ENCODE assay signal across 8 cellular contexts in genomic region chr9:37423508-37423907, GRCh38. TPM values are rescaled to one million over a fixed set of nuclear protein-coding genes. Genes with fewer than 3 reads are reported as not detected.
DNase-seq lines count a peak whose midpoint lies in the region; ATAC-seq, FAIRE-seq and TF ChIP-seq lines count a peak whose summit lies in the region.

No MANE protein-coding gene starts in this region.

- H3K4me3 ChIP-seq in HepG2 (replicated peaks in 1 of 3; ENCODE audit: insufficient read depth in 1 of 3, low read depth in 2 of 3, low read length in 3 of 3) (peak overlapping the region; percentile 79 to 86 (median 84)), testis (peak overlapping the region; percentile 78 to 80)

- H3K4me2 ChIP-seq in HepG2 (ENCODE audit: low read depth, low read length) = peak overlapping the region; percentile 81

- peaks cover 13 to 19% of the 10 kb centered on the region in 2 experiments; a peak in 4 of 5 replicates for H3K36me3 ChIP-seq in HepG2 (replicated peaks in 1 of 2; ENCODE audit: control insufficient read depth in 1 of 2, insufficient read depth in 2 of 2, low read length in 2 of 2)
- no peaks in the 10 kb centered on the region for H3K36me3 ChIP-seq in testis (ENCODE audit: low read depth, missing control alignments)

- POLR2A ChIA-PET in activated naive CD8-positive, alpha-beta T cell treated with anti-CD3 and anti-CD28 coated beads, Interleukin-2, amount 10 ng/mL, durations not matched to agents 7 days and 5 days (lab: Charles Lee) = no interaction called here
- POLR2A ChIA-PET in HepG2 (lab: Yijun Ruan, JAX) = interaction anchor here (0.7 to 3.6 kb wide), 3 partner anchors 12 to 431 kb away, joined by 3 to 34 read pairs (median 18); partner anchors contain the start of gene ZBTB5

- H2AFZ ChIP-seq in HepG2 (ENCODE audit: low read length) = no peak overlapping the region

- H3K9me3 Mint-ChIP-seq in activated T-cell treated with anti-CD3 and anti-CD28 coated beads, Interleukin-2, amount 50 U/mL, for 24 hours = no peaks in the 10 kb centered on the region
- no peaks in the 10 kb centered on the region for H3K9me3 Mint-ChIP-seq in activated naive CD8-positive, alpha-beta T cell treated with anti-CD3 and anti-CD28 coated beads, Interleukin-2, amount 10 ng/mL, durations not matched to agents 7 days and 5 days

- no peak for TF ChIP-seq CTCF in HepG2 (CRISPR knock-in tag; IDR thresholded peaks at IDR 0.05)
- TF ChIP-seq CTCF in testis (IDR thresholded peaks at IDR 0.05) = no peak

- H3K4me1 ChIP-seq in HepG2 (ENCODE audit: insufficient read depth, low read length) (peaks cover 42% of the 10 kb centered on the region), testis (peaks cover 33% of the 10 kb centered on the region)

- intact Hi-C loops in HepG2 (cut with micrococcal nuclease; ENCODE audit: unreplicated experiment) = loop anchor here (2.0 kb wide), 1 partner anchor 41 kb away; the partner anchor contains the start of gene ZBTB5
- intact Hi-C loops in testis (cut with DNase I; ENCODE audit: low total_unique reads) = no loop called here
- intact Hi-C loops in posterior vena cava (cut with DNase I) = no loop called here

- no peak for FAIRE-seq in HepG2 (lab: Jason Lieb, UNC)

- BruUV-seq in HepG2 (replicated peaks; lab: Mats Ljungman, UMichigan) = no TSS peak

- peak overlapping the region; percentile 98 for H3K27ac Mint-ChIP-seq in activated T-cell treated with anti-CD3 and anti-CD28 coated beads, Interleukin-2, amount 50 U/mL, for 24 hours
- peak overlapping the region; percentile 89 for H3K27ac Mint-ChIP-seq in activated naive CD8-positive, alpha-beta T cell treated with anti-CD3 and anti-CD28 coated beads, Interleukin-2, amount 10 ng/mL, durations not matched to agents 7 days and 5 days

- H3K27ac ChIP-seq in HepG2 (ENCODE audit: extremely low read length, insufficient read depth, low read length) (peak overlapping the region; percentile 88), testis (no peak overlapping the region)

- H3K9ac ChIP-seq in HepG2 (ENCODE audit: insufficient read depth, low read depth, low read length) = peak overlapping the region; percentile 94

- H3K9me3 ChIP-seq in HepG2 (ENCODE audit: low read length) = no peaks in the 10 kb centered on the region
- H3K9me3 ChIP-seq in testis = no peaks in the 10 kb centered on the region

- H3K4me3 Mint-ChIP-seq in activated T-cell treated with anti-CD3 and anti-CD28 coated beads, Interleukin-2, amount 50 U/mL, for 24 hours = peak overlapping the region; percentile 95
- H3K4me3 Mint-ChIP-seq in activated naive CD8-positive, alpha-beta T cell treated with anti-CD3 and anti-CD28 coated beads, Interleukin-2, amount 10 ng/mL, durations not matched to agents 7 days and 5 days = peak overlapping the region; percentile 91

- in situ Hi-C loops in HepG2 (cut with HindIII; ENCODE audit: extremely low pct_ligation_motif_present, low pct_unique_long_range_greater_than_20kb) = no loop called here

- CTCF ChIA-PET in HepG2 (lab: Yijun Ruan, JAX; ENCODE audit: low intra/inter-chr PET ratio, low total read pairs) = interaction anchor here (1.2 kb wide), 1 partner anchor 12 kb away, joined by 3 read pairs; no protein-coding TSS in a partner anchor

- H3K27me3 ChIP-seq in HepG2 (ENCODE audit: control insufficient read depth in 1 of 2, insufficient read depth in 2 of 2, low read length in 2 of 2) = no peaks in the 10 kb centered on the region
- H3K27me3 ChIP-seq in testis = no peaks in the 10 kb centered on the region

- H3K36me3 Mint-ChIP-seq in activated T-cell treated with anti-CD3 and anti-CD28 coated beads, Interleukin-2, amount 50 U/mL, for 24 hours (ENCODE audit: low read depth) = peaks cover 50% of the 10 kb centered on the region
- peaks cover 14% of the 10 kb centered on the region for H3K36me3 Mint-ChIP-seq in activated naive CD8-positive, alpha-beta T cell treated with anti-CD3 and anti-CD28 coated beads, Interleukin-2, amount 10 ng/mL, durations not matched to agents 7 days and 5 days

- ATAC-seq in activated naive CD8-positive, alpha-beta T cell treated with anti-CD3 and anti-CD28 coated beads, Interleukin-2, amount 10 ng/mL, durations not matched to agents 7 days and 5 days (ENCODE audit: low read depth) = no peak
- ATAC-seq in HepG2 = no peak

- TF ChIP-seq RAD21 in HepG2 (CRISPR knock-in tag; IDR thresholded peaks at IDR 0.05) = no peak

- no peak for TF ChIP-seq EP300 in HepG2 (IDR thresholded peaks at IDR 0.05; ENCODE audit: low read depth in 2 of 2, low read length in 2 of 2)
- TF ChIP-seq EP300 in HepG2 (CRISPR knock-in tag; IDR thresholded peaks at IDR 0.05; ENCODE audit: borderline replicate concordance) = no peak

- peaks cover 28% of the 10 kb centered on the region for H3K4me1 Mint-ChIP-seq in activated T-cell treated with anti-CD3 and anti-CD28 coated beads, Interleukin-2, amount 50 U/mL, for 24 hours (ENCODE audit: low read depth)
- H3K4me1 Mint-ChIP-seq in activated naive CD8-positive, alpha-beta T cell treated with anti-CD3 and anti-CD28 coated beads, Interleukin-2, amount 10 ng/mL, durations not matched to agents 7 days and 5 days = peaks cover 15% of the 10 kb centered on the region

- TF ChIP-seq POLR2A in HepG2 (IDR thresholded peaks at IDR 0.05; ENCODE audit: insufficient read depth in 1 of 2, low read depth in 2 of 2, low read length in 2 of 2) (no peak), testis (IDR thresholded peaks at IDR 0.05) (no peak)

- H3K27me3 Mint-ChIP-seq in activated T-cell treated with anti-CD3 and anti-CD28 coated beads, Interleukin-2, amount 50 U/mL, for 24 hours = no peaks in the 10 kb centered on the region
- no peaks in the 10 kb centered on the region for H3K27me3 Mint-ChIP-seq in activated naive CD8-positive, alpha-beta T cell treated with anti-CD3 and anti-CD28 coated beads, Interleukin-2, amount 10 ng/mL, durations not matched to agents 7 days and 5 days

- 17% methylated on average over 2 of the region's 2 CpGs for WGBS in HepG2 (ENCODE audit: low lambda C conversion rate)
- WGBS in testis, 2 donors = 35 to 40% methylated on average over 2 of the region's 2 CpGs

- H3K79me2 ChIP-seq in HepG2 (ENCODE audit: insufficient read depth, low read length) = peaks cover 28% of the 10 kb centered on the region

- peaks cover 4% of the 10 kb centered on the region; the same call in 1 of the 2 replicates for H4K20me1 ChIP-seq in HepG2 (ENCODE audit: insufficient read depth, low read length)

- no peak for DNase-seq in activated T-cell treated with anti-CD3 and anti-CD28 coated beads, Interleukin-2, amount 50 U/mL, for 24 hours
- DNase-seq in activated T-cell treated with anti-CD3 and anti-CD28 coated beads, Interleukin-2, amount 50 U/mL, for 1 hour = no peak
- DNase-seq in activated naive CD8-positive, alpha-beta T cell treated with anti-CD3 and anti-CD28 coated beads, Interleukin-2, amount 10 ng/mL, durations not matched to agents 7 days and 5 days = no peak
- DNase-seq in HepG2 (ENCODE audit: low spot score) (no peak), testis (no peak), posterior vena cava (ENCODE audit: low spot score) (no peak), NCI-H2227 (lab: John Stamatoyannopoulos, UW; ENCODE audit: unreplicated experiment) (no peak)
- DNase-seq in NK-92 treated with Interleukin-12 subunit alpha and Interleukin-12 subunit beta, amount 100 ng/mL, for 24 hours (lab: John Stamatoyannopoulos, UW) = no peak

RNA-seq across cellular contexts. Expression of gene GRHPR, which starts 1.0 kb away (rescaled TPM):
- total RNA-seq in activated naive CD8-positive, alpha-beta T cell treated with anti-CD3 and anti-CD28 coated beads, Interleukin-2, amount 10 ng/mL, durations not matched to agents 7 days and 5 days = 10 to 100 TPM; 63.1 to 67.9 TPM
- total RNA-seq in HepG2 (2016; rRNA removed; fragmentation: Illumina TruSeq; extraction: Trizol) = 115 and 127 TPM in 2 replicates
- 58.9 and 75.1 TPM in 2 replicates for total RNA-seq in HepG2 (2016; cell fraction: cytosol; rRNA removed; fragmentation: Illumina TruSeq; extraction: Trizol; ENCODE audit: low read depth)
- total RNA-seq in HepG2 (2016; cell fraction: insoluble cytoplasmic fraction; rRNA removed; fragmentation: Illumina TruSeq; extraction: Trizol) = 119 and 128 TPM in 2 replicates
- total RNA-seq in HepG2 (2016; cell fraction: membrane; rRNA removed; fragmentation: Illumina TruSeq; extraction: Trizol) = 66.5 and 84.7 TPM in 2 replicates
- total RNA-seq in HepG2 (2016; cell fraction: nucleus; rRNA removed; fragmentation: Illumina TruSeq; extraction: Trizol) = 73.9 and 76.5 TPM in 2 replicates
- polyA plus RNA-seq in HepG2 (2011; rRNA removed) = 113 and 127 TPM in 2 replicates
- 126 and 161 TPM in 2 replicates for polyA plus RNA-seq in HepG2 (2011; cell fraction: cytosol; rRNA removed)
- polyA plus RNA-seq in HepG2 (2011; cell fraction: nucleus; rRNA removed) = 121 and 122 TPM in 2 replicates
- polyA plus RNA-seq in HepG2 (2012) = 66.2 and 76.0 TPM in 2 replicates
- polyA plus RNA-seq in HepG2 (2016; cell fraction: cytosol; fragmentation: Illumina TruSeq; extraction: Trizol; ENCODE audit: low read depth) = 48.7 and 72.2 TPM in 2 replicates
- polyA plus RNA-seq in HepG2 (2016; cell fraction: insoluble cytoplasmic fraction; fragmentation: Illumina TruSeq; extraction: Trizol; ENCODE audit: low read depth) = 135 and 143 TPM in 2 replicates
- 58.4 and 72.9 TPM in 2 replicates for polyA plus RNA-seq in HepG2 (2016; cell fraction: membrane; fragmentation: Illumina TruSeq; extraction: Trizol; ENCODE audit: low read depth)
- polyA plus RNA-seq in HepG2 (2016; cell fraction: nucleus; fragmentation: Illumina TruSeq; extraction: Trizol; ENCODE audit: insufficient read depth, low read depth) = 111 and 117 TPM in 2 replicates
- polyA minus RNA-seq in HepG2 (2011; rRNA and poly(A)+ RNA removed; ENCODE audit: low replicate concordance) = 126 and 157 TPM in 2 replicates
- polyA minus RNA-seq in HepG2 (2011; cell fraction: cytosol; rRNA and poly(A)+ RNA removed) = 42.8 and 47.7 TPM in 2 replicates
- polyA minus RNA-seq in HepG2 (2011; cell fraction: nucleus; rRNA and poly(A)+ RNA removed) = 54.1 and 61.8 TPM in 2 replicates
- 100 to 1,000 TPM; 195 to 262 TPM for total RNA-seq in testis
- 130 TPM for polyA plus RNA-seq in testis (ENCODE audit: insufficient read depth, low read depth, low replicate concordance)
- total RNA-seq in posterior vena cava = 10 to 100 TPM; 59.0 to 70.6 TPM

RNA-seq across cellular contexts. Expression of gene ZBTB5, which starts 41.7 kb away (rescaled TPM):
- total RNA-seq in activated naive CD8-positive, alpha-beta T cell treated with anti-CD3 and anti-CD28 coated beads, Interleukin-2, amount 10 ng/mL, durations not matched to agents 7 days and 5 days = 10 to 100 TPM; 12.5 to 13.3 TPM
- 12.5 and 15.2 TPM in 2 replicates for total RNA-seq in HepG2 (2016; rRNA removed; fragmentation: Illumina TruSeq; extraction: Trizol)
- total RNA-seq in HepG2 (2016; cell fraction: cytosol; rRNA removed; fragmentation: Illumina TruSeq; extraction: Trizol; ENCODE audit: low read depth) = 0.81 and 0.88 TPM in 2 replicates
- 12.4 and 14.4 TPM in 2 replicates for total RNA-seq in HepG2 (2016; cell fraction: insoluble cytoplasmic fraction; rRNA removed; fragmentation: Illumina TruSeq; extraction: Trizol)
- total RNA-seq in HepG2 (2016; cell fraction: membrane; rRNA removed; fragmentation: Illumina TruSeq; extraction: Trizol) = 5.8 and 6.1 TPM in 2 replicates
- 11.2 and 13.3 TPM in 2 replicates for total RNA-seq in HepG2 (2016; cell fraction: nucleus; rRNA removed; fragmentation: Illumina TruSeq; extraction: Trizol)
- 19.7 and 20.5 TPM in 2 replicates for polyA plus RNA-seq in HepG2 (2011; rRNA removed)
- polyA plus RNA-seq in HepG2 (2011; cell fraction: cytosol; rRNA removed) = 14.8 and 16.3 TPM in 2 replicates
- 25.4 and 27.5 TPM in 2 replicates for polyA plus RNA-seq in HepG2 (2011; cell fraction: nucleus; rRNA removed)
- 10.3 and 11.9 TPM in 2 replicates for polyA plus RNA-seq in HepG2 (2012)
- 0.35 and 0.64 TPM in 2 replicates for polyA plus RNA-seq in HepG2 (2016; cell fraction: cytosol; fragmentation: Illumina TruSeq; extraction: Trizol; ENCODE audit: low read depth)
- polyA plus RNA-seq in HepG2 (2016; cell fraction: insoluble cytoplasmic fraction; fragmentation: Illumina TruSeq; extraction: Trizol; ENCODE audit: low read depth) = 11.5 and 11.7 TPM in 2 replicates
- 3.5 and 4.3 TPM in 2 replicates for polyA plus RNA-seq in HepG2 (2016; cell fraction: membrane; fragmentation: Illumina TruSeq; extraction: Trizol; ENCODE audit: low read depth)
- polyA plus RNA-seq in HepG2 (2016; cell fraction: nucleus; fragmentation: Illumina TruSeq; extraction: Trizol; ENCODE audit: insufficient read depth, low read depth) = 16.5 and 19.6 TPM in 2 replicates
- 29.3 and 36.6 TPM in 2 replicates for polyA minus RNA-seq in HepG2 (2011; rRNA and poly(A)+ RNA removed; ENCODE audit: low replicate concordance)
- 11.4 and 13.4 TPM in 2 replicates for polyA minus RNA-seq in HepG2 (2011; cell fraction: cytosol; rRNA and poly(A)+ RNA removed)
- polyA minus RNA-seq in HepG2 (2011; cell fraction: nucleus; rRNA and poly(A)+ RNA removed) = 23.9 and 25.2 TPM in 2 replicates
- 10 to 100 TPM; 28.4 to 33.8 TPM for total RNA-seq in testis
- polyA plus RNA-seq in testis (ENCODE audit: insufficient read depth, low read depth, low replicate concordance) = 20.4 TPM
- total RNA-seq in posterior vena cava = 1 to 10 TPM; 6.9 to 7.4 TPM
